Comparison of ENCODE assay signal across 8 cellular contexts in genomic region chr6:3118353-3119039, GRCh38. TPM values are rescaled to one million over a fixed set of nuclear protein-coding genes. Genes with fewer than 3 reads are reported as not detected.
A peak's percentile ranks its signal among the peaks of the same experiment; 100 is the strongest.
DNase-seq lines count a peak whose midpoint lies in the region; ATAC-seq lines count a peak whose summit lies in the region.

Gene BPHL, plus strand, starts transcription at chr6:3118711. Its CDS starts 30 bp downstream, at chr6:3118741.

- no peaks in the 10 kb centered on the region for H3K27me3 Mint-ChIP-seq in activated CD4-positive, alpha-beta T cell treated with anti-CD3 and anti-CD28 coated beads, Interleukin-2, amount 10 ng/mL, durations not matched to agents 7 days and 5 days

- H3K9me3 Mint-ChIP-seq in activated CD4-positive, alpha-beta T cell treated with anti-CD3 and anti-CD28 coated beads, Interleukin-2, amount 10 ng/mL, durations not matched to agents 7 days and 5 days = no peaks in the 10 kb centered on the region

- peaks cover 24% of the 10 kb centered on the region for H3K4me1 Mint-ChIP-seq in activated CD4-positive, alpha-beta T cell treated with anti-CD3 and anti-CD28 coated beads, Interleukin-2, amount 10 ng/mL, durations not matched to agents 7 days and 5 days

- H3K36me3 Mint-ChIP-seq in activated CD4-positive, alpha-beta T cell treated with anti-CD3 and anti-CD28 coated beads, Interleukin-2, amount 10 ng/mL, durations not matched to agents 7 days and 5 days (ENCODE audit: low read depth) = peaks cover 9% of the 10 kb centered on the region

- no peaks in the 10 kb centered on the region for H3K27me3 ChIP-seq in BLaER1 treated with 17β-estradiol and CSF1 and Interleukin-3, amounts not matched to agents 10 nM and 100 nM

- H4K20me1 ChIP-seq in BLaER1 treated with 17β-estradiol and CSF1 and Interleukin-3, amounts not matched to agents 10 nM and 100 nM = peaks cover 0 to 10% (median 0%) of the 10 kb centered on the region in 11 experiments; a peak in 3 of 22 replicates

- peak within 1 kb of the TSS; percentile 83 to 96 (median 91) for H3K4me2 ChIP-seq in BLaER1 treated with 17β-estradiol and CSF1 and Interleukin-3, amounts not matched to agents 10 nM and 100 nM

- peaks cover 21 to 30% (median 28%) of the 10 kb centered on the region in 10 experiments for H3K4me1 ChIP-seq in BLaER1 treated with 17β-estradiol and CSF1 and Interleukin-3, amounts not matched to agents 10 nM and 100 nM

- POLR2A ChIA-PET in activated CD4-positive, alpha-beta T cell treated with anti-CD3 and anti-CD28 coated beads, Interleukin-2, amount 10 ng/mL, durations not matched to agents 7 days and 5 days (lab: Charles Lee) = no interaction called here

- peak within 1 kb of the TSS; percentile 59 to 88 (median 80) for H3K27ac ChIP-seq in BLaER1 treated with 17β-estradiol and CSF1 and Interleukin-3, amounts not matched to agents 10 nM and 100 nM

- CTCF ChIA-PET in activated CD4-positive, alpha-beta T cell treated with anti-CD3 and anti-CD28 coated beads, Interleukin-2, amount 10 ng/mL, durations not matched to agents 7 days and 5 days (lab: Charles Lee) = interaction anchor here (0.9 kb wide), 1 partner anchor 50 kb away, joined by 3 read pairs; the partner anchor contains the start of gene RIPK1

- no peaks in the 10 kb centered on the region for H3K9me3 ChIP-seq in BLaER1 treated with 17β-estradiol and CSF1 and Interleukin-3, amounts not matched to agents 10 nM and 100 nM (replicated peaks in 1 of 11)

- peak within 1 kb of the TSS; percentile 86 for H3K27ac Mint-ChIP-seq in activated CD4-positive, alpha-beta T cell treated with anti-CD3 and anti-CD28 coated beads, Interleukin-2, amount 10 ng/mL, durations not matched to agents 7 days and 5 days

- ATAC-seq in GM19328 (IDR thresholded peaks at IDR 0.05; ENCODE audit: unreplicated experiment) (peak; percentile 88), HG03469 (IDR thresholded peaks at IDR 0.05; ENCODE audit: unreplicated experiment) (peak; percentile 71)

- DNase-seq in NCI-H526 (lab: John Stamatoyannopoulos, UW) = peak; percentile 78 to 98
- DNase-seq in activated CD4-positive, alpha-beta T cell treated with anti-CD3 and anti-CD28 coated beads, Interleukin-2, amount 10 ng/mL, durations not matched to agents 7 days and 5 days = peak; percentile 99
- DNase-seq in cortex of kidney (lab: John Stamatoyannopoulos, UW) = peak; percentile 95
- DNase-seq in left kidney (ENCODE audit: low read depth, low spot score) = peak; percentile 98
- DNase-seq in stimulated activated CD4-positive, alpha-beta T cell treated with anti-CD3 and anti-CD28 coated beads, Interleukin-1b, Interleukin-23, amount 100 ng/mL, for 48 hours = peak; percentile 98

- peak within 1 kb of the TSS; percentile 69 to 98 (median 84) for H3K4me3 ChIP-seq in BLaER1 treated with 17β-estradiol and CSF1 and Interleukin-3, amounts not matched to agents 10 nM and 100 nM

- H3K36me3 ChIP-seq in BLaER1 treated with 17β-estradiol and CSF1 and Interleukin-3, amounts not matched to agents 10 nM and 100 nM = peaks cover 15 to 26% (median 20%) of the 10 kb centered on the region in 11 experiments

- peak within 1 kb of the TSS; percentile 78 to 91 (median 83) for H3K9ac ChIP-seq in BLaER1 treated with 17β-estradiol and CSF1 and Interleukin-3, amounts not matched to agents 10 nM and 100 nM

- H3K4me3 Mint-ChIP-seq in activated CD4-positive, alpha-beta T cell treated with anti-CD3 and anti-CD28 coated beads, Interleukin-2, amount 10 ng/mL, durations not matched to agents 7 days and 5 days = peak within 1 kb of the TSS; percentile 80

RNA-seq across cellular contexts. Expression of gene BPHL, which starts in this region (rescaled TPM):
- 1 to 10 TPM; 8.1 to 8.4 TPM for total RNA-seq in activated CD4-positive, alpha-beta T cell treated with anti-CD3 and anti-CD28 coated beads, Interleukin-2, amount 10 ng/mL, durations not matched to agents 7 days and 5 days

Comparison
In these comparisons a context has a peak if more than half of its experiments do, and no peak if none do; other contexts are left out.
1. Peak in every context shown above with its lines: DNase-seq, ATAC-seq, H3K4me3 ChIP-seq and H3K27ac ChIP-seq.